In the genomic region with DNA sequence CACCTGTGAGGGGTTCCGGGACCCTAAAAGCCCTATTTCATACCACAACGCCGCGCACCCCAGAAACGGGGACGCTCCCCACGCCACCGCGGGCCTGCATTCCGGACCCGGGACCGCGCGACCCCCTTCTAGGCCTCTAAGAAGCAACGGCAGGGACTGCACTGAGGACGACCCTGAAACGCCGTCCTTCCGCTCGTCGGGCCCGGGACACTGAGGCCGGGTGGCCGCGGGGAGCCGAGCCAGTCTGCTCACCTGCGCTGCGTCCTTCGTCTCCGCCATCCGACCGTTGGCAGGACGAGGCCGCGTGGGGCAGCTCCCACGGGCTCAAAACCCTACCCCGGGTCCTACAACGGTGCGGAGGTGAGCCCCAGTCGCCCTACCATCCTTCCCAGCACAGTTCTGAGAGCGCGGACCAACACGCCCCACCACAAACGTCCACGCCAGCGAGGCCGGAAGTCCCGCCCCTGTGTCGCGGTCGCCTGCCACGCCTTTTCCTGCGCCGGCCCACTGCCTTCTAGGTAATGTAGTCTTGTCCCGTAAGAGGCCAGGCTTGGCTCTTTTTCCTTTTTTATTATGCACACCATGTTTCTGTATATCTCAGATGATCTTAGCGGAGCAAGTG, we compare ENCODE assay signal across 8 cellular contexts. TPM values are rescaled to one million over a fixed set of nuclear protein-coding genes. Genes with fewer than 3 reads are reported as not detected.
DNase-seq lines count a peak whose midpoint lies in the region; ATAC-seq and TF ChIP-seq lines count a peak whose summit lies in the region.

A gene (minus strand): TSS at position 460 of the 622 bp plus-strand sequence. CDS start 181 bp downstream, at position 279.

- DNase-seq in GM12865 (ENCODE audit: low read depth) (peak; percentile 94), NCI-H1436 (lab: John Stamatoyannopoulos, UW) (peak; percentile 89), T-helper 1 cell (peak; percentile 75 to 88 (median 81)), amniotic stem cell (lab: John Stamatoyannopoulos, UW) (peak; percentile 64), left ventricle myocardium inferior (peak; percentile 92), progenitor cell of endocrine pancreas (ENCODE audit: low spot score, unreplicated experiment) (peak; percentile 63), upper lobe of right lung (peak; percentile 95)

- H3K27me3 ChIP-seq in left ventricle myocardium inferior (ENCODE audit: low read depth) (no peaks in the 10 kb centered on the region), upper lobe of right lung (no peaks in the 10 kb centered on the region)

- peaks cover 38% of the 10 kb centered on the region for H3K9me3 Mint-ChIP-seq in progenitor cell of endocrine pancreas (ENCODE audit: low read depth)

- H3K4me1 Mint-ChIP-seq in progenitor cell of endocrine pancreas (ENCODE audit: low read depth) = peaks cover 27% of the 10 kb centered on the region

- H3K36me3 Mint-ChIP-seq in progenitor cell of endocrine pancreas (ENCODE audit: insufficient read depth) = peaks cover 35% of the 10 kb centered on the region

- ATAC-seq in HG02759 (IDR thresholded peaks at IDR 0.05; ENCODE audit: unreplicated experiment) (peak; percentile 98), upper lobe of right lung (peak; percentile 100)

- TF ChIP-seq CTCF in GM12865 (IDR thresholded peaks at IDR 0.05; ENCODE audit: insufficient read depth, low read depth, low read length, missing control alignments) (no peak), left ventricle myocardium inferior (IDR thresholded peaks at IDR 0.05; ENCODE audit: borderline replicate concordance) (no peak), progenitor cell of endocrine pancreas (IDR thresholded peaks at IDR 0.05; ENCODE audit: unreplicated experiment) (no peak), upper lobe of right lung (IDR thresholded peaks at IDR 0.05) (no peak)

- intact Hi-C loops in left ventricle myocardium inferior (cut with micrococcal nuclease) (no loop called here), upper lobe of right lung (cut with DNase I) (no loop called here)

- no peaks in the 10 kb centered on the region for H3K27me3 Mint-ChIP-seq in progenitor cell of endocrine pancreas

- H3K36me3 ChIP-seq in left ventricle myocardium inferior = peaks cover 20% of the 10 kb centered on the region
- peaks cover 10% of the 10 kb centered on the region for H3K36me3 ChIP-seq in upper lobe of right lung

- H3K4me3 Mint-ChIP-seq in progenitor cell of endocrine pancreas (ENCODE audit: low read depth) = peak within 1 kb of the TSS; percentile 93

- peak within 1 kb of the TSS; percentile 89 for H3K4me3 ChIP-seq in GM12865 (ENCODE audit: low read depth, low read length)
- peak within 1 kb of the TSS; percentile 100 for H3K4me3 ChIP-seq in left ventricle myocardium inferior
- peak within 1 kb of the TSS; percentile 90 for H3K4me3 ChIP-seq in upper lobe of right lung

- peaks cover 40% of the 10 kb centered on the region for H3K4me1 ChIP-seq in left ventricle myocardium inferior
- peaks cover 17% of the 10 kb centered on the region for H3K4me1 ChIP-seq in upper lobe of right lung

- H3K9me3 ChIP-seq in left ventricle myocardium inferior (replicated peaks) (peaks cover 36% of the 10 kb centered on the region), upper lobe of right lung (peaks cover 6% of the 10 kb centered on the region)

- H3K27ac Mint-ChIP-seq in progenitor cell of endocrine pancreas = peak within 1 kb of the TSS; percentile 92

- peak within 1 kb of the TSS; percentile 88 for H3K27ac ChIP-seq in left ventricle myocardium inferior (replicated peaks)
- H3K27ac ChIP-seq in upper lobe of right lung = peak within 1 kb of the TSS; percentile 69

RNA-seq across cellular contexts. Expression of the gene that starts here (rescaled TPM):
- 10.8 TPM for total RNA-seq in left ventricle myocardium inferior
- total RNA-seq in progenitor cell of endocrine pancreas = 15.7 and 15.9 TPM in 2 replicates
- 6.3 TPM for total RNA-seq in upper lobe of right lung

Comparison
In these comparisons a context has a peak if more than half of its experiments do, and no peak if none do; other contexts are left out.
1. Peak in every context shown above with its lines: DNase-seq, ATAC-seq, H3K4me3 ChIP-seq and H3K27ac ChIP-seq.